8 cellular contexts compared by ENCODE assay signal in the genomic region with DNA sequence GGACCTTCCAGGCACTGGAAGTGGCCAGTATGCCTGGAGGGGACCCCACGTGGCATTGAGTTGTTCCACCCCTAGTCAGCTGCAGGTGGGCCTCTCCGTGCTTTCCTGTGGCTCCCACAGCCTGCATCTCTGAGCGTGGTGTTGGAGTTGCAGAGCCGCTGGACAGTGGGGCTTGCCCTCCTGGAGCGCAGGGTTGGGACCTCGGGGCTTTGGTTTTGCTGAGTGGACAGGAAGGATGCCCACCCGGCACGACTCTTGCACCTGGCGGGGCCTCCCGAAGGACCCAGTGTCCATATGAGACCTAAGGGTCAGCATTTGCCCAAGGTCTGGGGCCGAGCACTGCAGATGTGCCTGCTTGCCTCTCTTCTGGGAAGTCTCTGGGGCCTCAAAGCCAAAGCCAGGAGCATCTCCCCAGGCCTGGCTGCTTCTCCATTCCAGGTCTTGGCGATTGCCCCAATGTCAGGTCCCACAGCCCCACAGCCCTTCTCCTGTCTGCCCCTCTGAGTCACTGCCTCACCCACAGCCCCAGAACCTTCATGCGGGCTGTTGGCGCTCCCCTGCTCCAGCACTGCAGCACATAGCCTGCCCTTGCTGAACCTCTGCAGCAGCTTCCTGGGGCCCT. TPM values are rescaled to one million over a fixed set of nuclear protein-coding genes. Genes with fewer than 3 reads are reported as not detected.
DNase-seq lines count a peak whose midpoint lies in the region; ATAC-seq and TF ChIP-seq lines count a peak whose summit lies in the region.

No MANE protein-coding gene starts in this region.

- H3K4me3 Mint-ChIP-seq in activated naive CD8-positive, alpha-beta T cell treated with anti-CD3 and anti-CD28 coated beads, Interleukin-2, amount 10 ng/mL, durations not matched to agents 7 days and 5 days: peak overlapping the region; percentile 86

- H3K9me3 ChIP-seq in right atrium auricular region (no peaks in the 10 kb centered on the region), right lobe of liver (no peaks in the 10 kb centered on the region), upper lobe of left lung (no peaks in the 10 kb centered on the region), adrenal gland (replicated peaks in 1 of 3) (no peaks in the 10 kb centered on the region)

- H3K27me3 Mint-ChIP-seq in activated naive CD8-positive, alpha-beta T cell treated with anti-CD3 and anti-CD28 coated beads, Interleukin-2, amount 10 ng/mL, durations not matched to agents 7 days and 5 days: peaks cover 3% of the 10 kb centered on the region

- no peaks in the 10 kb centered on the region for H3K36me3 Mint-ChIP-seq in activated naive CD8-positive, alpha-beta T cell treated with anti-CD3 and anti-CD28 coated beads, Interleukin-2, amount 10 ng/mL, durations not matched to agents 7 days and 5 days

- intact Hi-C loops in left ventricle myocardium superior (cut with micrococcal nuclease): no loop called here
- intact Hi-C loops in right lobe of liver (cut with DNase I): no loop called here
- intact Hi-C loops in adrenal gland (cut with DNase I): loop anchor here in 1 of 2 donors (5.0 kb wide), 1 partner anchor 36 kb away; no protein-coding TSS in a partner anchor

- TF ChIP-seq EP300 in upper lobe of left lung (IDR thresholded peaks at IDR 0.05): no peak

- H3K27ac Mint-ChIP-seq in activated naive CD8-positive, alpha-beta T cell treated with anti-CD3 and anti-CD28 coated beads, Interleukin-2, amount 10 ng/mL, durations not matched to agents 7 days and 5 days: peak overlapping the region; percentile 6

- peaks cover 0 to 40% of the 10 kb centered on the region in 2 donors for H3K4me1 ChIP-seq in right atrium auricular region
- peaks cover 0 to 16% (median 0%) of the 10 kb centered on the region in 4 donors for H3K4me1 ChIP-seq in right lobe of liver
- peaks cover 23 to 47% (median 37%) of the 10 kb centered on the region in 4 donors for H3K4me1 ChIP-seq in upper lobe of left lung
- H3K4me1 ChIP-seq in adrenal gland (replicated peaks in 1 of 2): peaks cover 27 to 38% of the 10 kb centered on the region in 2 donors

- no peaks in the 10 kb centered on the region for H3K9me3 Mint-ChIP-seq in activated naive CD8-positive, alpha-beta T cell treated with anti-CD3 and anti-CD28 coated beads, Interleukin-2, amount 10 ng/mL, durations not matched to agents 7 days and 5 days

- no peak for TF ChIP-seq CTCF in right atrium auricular region (IDR thresholded peaks at IDR 0.05)
- no peak for TF ChIP-seq CTCF in right lobe of liver (IDR thresholded peaks at IDR 0.05)
- TF ChIP-seq CTCF in upper lobe of left lung (IDR thresholded peaks at IDR 0.05): no peak
- no peak for TF ChIP-seq CTCF in adrenal gland (IDR thresholded peaks at IDR 0.05)

- TF ChIP-seq POLR2A in right lobe of liver (IDR thresholded peaks at IDR 0.05) (no peak), upper lobe of left lung (IDR thresholded peaks at IDR 0.05) (no peak), adrenal gland (IDR thresholded peaks at IDR 0.05) (no peak)

- H3K36me3 ChIP-seq in right atrium auricular region (no peaks in the 10 kb centered on the region), right lobe of liver (no peaks in the 10 kb centered on the region), upper lobe of left lung (no peaks in the 10 kb centered on the region), adrenal gland (replicated peaks in 1 of 2) (no peaks in the 10 kb centered on the region)

- POLR2A ChIA-PET in activated naive CD8-positive, alpha-beta T cell treated with anti-CD3 and anti-CD28 coated beads, Interleukin-2, amount 10 ng/mL, durations not matched to agents 7 days and 5 days (lab: Charles Lee): interaction anchor here (4.3 kb wide), 1 partner anchor 16 kb away, joined by 61 read pairs; a partner anchor contains a TSS

- DNase-seq in right atrium auricular region (ENCODE audit: low spot score) (no peak), left ventricle myocardium superior (no peak), right lobe of liver (no peak), upper lobe of left lung (no peak), adrenal gland (no peak)
- DNase-seq in activated naive CD8-positive, alpha-beta T cell treated with anti-CD3 and anti-CD28 coated beads, Interleukin-2, amount 10 ng/mL, durations not matched to agents 7 days and 5 days: no peak

- no peaks in the 10 kb centered on the region for H3K27me3 ChIP-seq in right atrium auricular region
- H3K27me3 ChIP-seq in right lobe of liver: no peaks in the 10 kb centered on the region
- H3K27me3 ChIP-seq in upper lobe of left lung: no peaks in the 10 kb centered on the region
- H3K27me3 ChIP-seq in adrenal gland: no peaks in the 10 kb centered on the region

- H3K4me3 ChIP-seq in right atrium auricular region (peak overlapping the region; percentile 68 to 83), right lobe of liver (peak overlapping the region; percentile 62 to 86 (median 73)), upper lobe of left lung (peak overlapping the region in 3 of 4 donors; percentile 90 to 99 (median 90)), adrenal gland (peak overlapping the region in 1 of 4 donors; percentile 97)

- no peak for ATAC-seq in left ventricle myocardium superior
- ATAC-seq in activated naive CD8-positive, alpha-beta T cell treated with anti-CD3 and anti-CD28 coated beads, Interleukin-2, amount 10 ng/mL, durations not matched to agents 7 days and 5 days (ENCODE audit: low read depth): no peak
- ATAC-seq in right lobe of liver: no peak
- no peak for ATAC-seq in upper lobe of left lung (ENCODE audit: low FRiP score in 2 of 2)
- no peak for ATAC-seq in GM21723 (IDR thresholded peaks at IDR 0.05; ENCODE audit: unreplicated experiment)
- no peak for ATAC-seq in GM18873 (IDR thresholded peaks at IDR 0.05; ENCODE audit: low FRiP score, unreplicated experiment)

- WGBS in right lobe of liver (ENCODE audit: insufficient coverage, low coverage, low lambda C conversion rate, missing lambda C conversion rate): 80% methylated on average over 7 of the region's 14 CpGs
- 61 to 69% methylated on average over 8 to 14 of the region's 14 CpGs for WGBS in upper lobe of left lung, 2 donors
- 64 to 72% (median 68%) methylated on average over 6 to 14 of the region's 14 CpGs for WGBS in adrenal gland, 4 donors

- H3K4me1 Mint-ChIP-seq in activated naive CD8-positive, alpha-beta T cell treated with anti-CD3 and anti-CD28 coated beads, Interleukin-2, amount 10 ng/mL, durations not matched to agents 7 days and 5 days: peaks cover 22% of the 10 kb centered on the region

- peak overlapping the region; percentile 44 to 67 for H3K27ac ChIP-seq in right atrium auricular region
- H3K27ac ChIP-seq in right lobe of liver: peak overlapping the region in 1 of 3 donors; percentile 59
- H3K27ac ChIP-seq in upper lobe of left lung: peak overlapping the region in 3 of 4 donors; percentile 58 to 88 (median 59)
- H3K27ac ChIP-seq in adrenal gland: peak overlapping the region in 2 of 5 donors; percentile 52 to 84

RNA-seq across cellular contexts. Expression of a gene that starts 1.5 kb away (rescaled TPM):
- 10 to 100 TPM; 55.0 to 59.7 TPM for total RNA-seq in right atrium auricular region
- total RNA-seq in left ventricle myocardium superior: 76.2 TPM
- total RNA-seq in activated naive CD8-positive, alpha-beta T cell treated with anti-CD3 and anti-CD28 coated beads, Interleukin-2, amount 10 ng/mL, durations not matched to agents 7 days and 5 days: 10 to 100 TPM; 51.6 to 54.7 TPM
- 10 to 100 TPM; 19.8 to 26.7 (median 21.5) TPM for total RNA-seq in right lobe of liver
- 100 to 1,000 TPM in 2 of 6 donors, 10 to 100 TPM in 4; 53.4 to 204 (median 86.5) TPM for total RNA-seq in upper lobe of left lung
- 100 to 1,000 TPM in 3 of 8 donors, 10 to 100 TPM in 5; 39.6 to 112 (median 81.1) TPM for total RNA-seq in adrenal gland
- polyA plus RNA-seq in adrenal gland: 100 to 1,000 TPM in 1 of 3 donors, 10 to 100 TPM in 2; 20.4 to 221 (median 94.2) TPM

RNA-seq across cellular contexts. Expression of a gene that starts 15.3 kb away (rescaled TPM):
- total RNA-seq in right atrium auricular region (10 to 100 TPM; 16.2 to 17.2 TPM), left ventricle myocardium superior (20.3 TPM), right lobe of liver (10 to 100 TPM; 13.1 to 17.8 (median 16.2) TPM), upper lobe of left lung (100 to 1,000 TPM in 1 of 6 donors, 10 to 100 TPM in 5; 38.6 to 195 (median 52.7) TPM), adrenal gland (10 to 100 TPM; 20.0 to 96.9 (median 40.3) TPM)
- 10 to 100 TPM; 49.5 to 50.4 TPM for total RNA-seq in activated naive CD8-positive, alpha-beta T cell treated with anti-CD3 and anti-CD28 coated beads, Interleukin-2, amount 10 ng/mL, durations not matched to agents 7 days and 5 days
- 10 to 100 TPM; 20.0 to 94.3 (median 35.8) TPM for polyA plus RNA-seq in adrenal gland
